Comparison of ENCODE assay signal across 8 cellular contexts in the genomic region with DNA sequence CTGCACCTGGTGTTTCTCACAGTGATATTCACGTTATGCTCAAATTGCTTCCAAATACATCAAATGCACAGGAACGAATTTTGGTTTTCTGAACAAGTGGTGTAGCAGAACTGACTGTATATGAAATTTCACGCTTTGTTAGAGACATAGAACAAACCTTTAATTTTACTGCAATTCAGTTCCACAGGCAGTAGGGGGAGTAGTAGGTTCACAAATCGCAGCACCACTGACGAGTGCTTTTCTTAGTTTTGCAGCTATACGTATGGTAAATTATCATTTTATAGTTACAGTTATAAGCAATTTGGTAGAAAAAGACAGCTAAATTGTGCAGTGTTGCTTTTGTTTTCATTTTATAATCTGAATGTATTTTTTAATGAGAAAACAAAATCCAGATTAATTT.
A peak's percentile ranks its signal among the peaks of the same experiment; 100 is the strongest.
DNase-seq lines count a peak whose midpoint lies in the region; TF ChIP-seq lines count a peak whose summit lies in the region.

No MANE protein-coding gene starts in this region.

- no peak overlapping the region for H3K27ac ChIP-seq in AG04450 (ENCODE audit: low read depth, low read length)

- H3K27me3 ChIP-seq in AG04450 (ENCODE audit: control insufficient read depth, insufficient read depth, low read length), result no peaks in the 10 kb centered on the region

- CTCF ChIA-PET in AG04450 (lab: Charles Lee), result interaction anchor here (0.7 to 2.1 kb wide), 28 partner anchors 8 to 595 kb away, joined by 3 to 11 read pairs (median 4); no protein-coding TSS in a partner anchor

- no peaks in the 10 kb centered on the region for H3K9me3 ChIP-seq in AG04450 (ENCODE audit: control insufficient read depth, insufficient read depth, low read length)

- H3K4me3 ChIP-seq in AG04450 (ENCODE audit: low read depth, low read length) (no peak overlapping the region), lower leg skin (ENCODE audit: low read depth, poor library complexity, severe bottlenecking) (no peak overlapping the region)

- intact Hi-C loops in lower leg skin (cut with DNase I; ENCODE audit: low total_unique reads), result no loop called here

- TF ChIP-seq CTCF in AG04450 (IDR thresholded peaks at IDR 0.05; ENCODE audit: low read depth, low read length) (peak; percentile 73), GM12873 (IDR thresholded peaks at IDR 0.05; ENCODE audit: insufficient read depth, low read depth, low read length, missing control alignments) (peak; percentile 72), lower leg skin (IDR thresholded peaks at IDR 0.05) (no peak)

- peak; percentile 8 for DNase-seq in AG04450 (ENCODE audit: low read depth, low spot score)
- peak; percentile 37 for DNase-seq in HT1080 (ENCODE audit: low read depth)
- DNase-seq in SKM-1 (lab: John Stamatoyannopoulos, UW; ENCODE audit: unreplicated experiment), result peak; percentile 54
- peak; percentile 9 for DNase-seq in iPS DF 4.7 (ENCODE audit: extremely low read depth, low spot score)
- no peak for DNase-seq in stimulated activated CD4-positive, alpha-beta T cell treated with anti-CD3 and anti-CD28 coated beads, Interleukin-15, amount 100 ng/mL, for 24 hours
- DNase-seq in activated T-cell treated with anti-CD3 and anti-CD28 coated beads, Interleukin-2, amount 50 U/mL, for 48 hours, result no peak
- no peak for DNase-seq in lower leg skin (ENCODE audit: low spot score in 2 of 2)

- 73 to 74% methylated on average over 6 of the region's 6 CpGs for WGBS in lower leg skin, 2 donors

- POLR2A ChIA-PET in AG04450 (lab: Yijun Ruan, JAX), result no interaction called here

- no peak for TF ChIP-seq POLR2A in lower leg skin (IDR thresholded peaks at IDR 0.05)

Comparison
In these comparisons a context has a peak if more than half of its experiments do, and no peak if none do; other contexts are left out.
1. DNase-seq: peak in AG04450 (single experiment), HT1080 (single experiment), SKM-1 (single experiment) and iPS DF 4.7 (single experiment); none in stimulated activated CD4-positive, alpha-beta T cell treated with anti-CD3 and anti-CD28 coated beads, Interleukin-15, amount 100 ng/mL, for 24 hours (single experiment), activated T-cell treated with anti-CD3 and anti-CD28 coated beads, Interleukin-2, amount 50 U/mL, for 48 hours (0 of 2) and lower leg skin (0 of 2).
2. CTCF ChIP-seq: peak in AG04450 (single experiment) and GM12873 (single experiment); none in lower leg skin (0 of 3).